Comparison of ENCODE assay signal across 14 cellular contexts in genomic region chr3:13078158-13078905, GRCh38. TPM values are rescaled to one million over a fixed set of nuclear protein-coding genes. Genes with fewer than 3 reads are reported as not detected.
DNase-seq lines count a peak whose midpoint lies in the region; ATAC-seq, FAIRE-seq and TF ChIP-seq lines count a peak whose summit lies in the region.
"Had no signal": no experiment of that assay in that cellular context is flagged by ENCODE, and none has a peak within 500 bp of the region (broad histone marks: within the 10 kb centered on the region; RNA-seq: fewer than 3 reads in every experiment).

No MANE protein-coding gene starts in this region.

- no peak overlapping the region for H3K4me3 ChIP-seq in thyroid gland (replicated peaks in 1 of 3)
- H3K4me3 ChIP-seq: smooth muscle cell had no signal

- ATAC-seq in activated naive CD8-positive, alpha-beta T cell treated with anti-CD3 and anti-CD28 coated beads, Interleukin-2, amount 10 ng/mL, durations not matched to agents 7 days and 5 days (ENCODE audit: low read depth): peak; percentile 83
- ATAC-seq in effector memory CD8-positive, alpha-beta T cell (replicated peaks): peak; percentile 57
- no peak for ATAC-seq in GM18868 (IDR thresholded peaks at IDR 0.05; ENCODE audit: unreplicated experiment)

- POLR2A ChIA-PET in activated naive CD8-positive, alpha-beta T cell treated with anti-CD3 and anti-CD28 coated beads, Interleukin-2, amount 10 ng/mL, durations not matched to agents 7 days and 5 days (lab: Charles Lee): interaction anchor here (1.5 kb wide), 1 partner anchor 8 kb away, joined by 5 read pairs; no protein-coding TSS in a partner anchor

- peaks cover 9 to 11% of the 10 kb centered on the region in 2 donors for H3K4me1 ChIP-seq in thyroid gland

- no peaks in the 10 kb centered on the region for H3K36me3 ChIP-seq in thyroid gland

- H3K4me3 Mint-ChIP-seq in activated naive CD8-positive, alpha-beta T cell treated with anti-CD3 and anti-CD28 coated beads, Interleukin-2, amount 10 ng/mL, durations not matched to agents 7 days and 5 days: peak overlapping the region; percentile 60
- no peak overlapping the region for H3K4me3 Mint-ChIP-seq in activated naive CD8-positive, alpha-beta T cell treated with anti-CD3 and anti-CD28 coated beads for 36 hours
- peak overlapping the region in 1 of 2 donors; percentile 44 for H3K4me3 Mint-ChIP-seq in effector memory CD8-positive, alpha-beta T cell
- H3K4me3 Mint-ChIP-seq: nephron had no signal

- H3K36me3 Mint-ChIP-seq in activated naive CD8-positive, alpha-beta T cell treated with anti-CD3 and anti-CD28 coated beads, Interleukin-2, amount 10 ng/mL, durations not matched to agents 7 days and 5 days: no peaks in the 10 kb centered on the region
- H3K36me3 Mint-ChIP-seq in activated naive CD8-positive, alpha-beta T cell treated with anti-CD3 and anti-CD28 coated beads for 36 hours: no peaks in the 10 kb centered on the region
- no peaks in the 10 kb centered on the region for H3K36me3 Mint-ChIP-seq in effector memory CD8-positive, alpha-beta T cell (ENCODE audit: insufficient read depth)

- TF ChIP-seq POLR2A in thyroid gland (IDR thresholded peaks at IDR 0.05) (no peak), GM12892 (IDR thresholded peaks at IDR 0.05; ENCODE audit: low read depth, low read length) (no peak)

- peaks cover 21% of the 10 kb centered on the region for H3K27me3 Mint-ChIP-seq in activated naive CD8-positive, alpha-beta T cell treated with anti-CD3 and anti-CD28 coated beads, Interleukin-2, amount 10 ng/mL, durations not matched to agents 7 days and 5 days
- peaks cover 10% of the 10 kb centered on the region for H3K27me3 Mint-ChIP-seq in activated naive CD8-positive, alpha-beta T cell treated with anti-CD3 and anti-CD28 coated beads for 36 hours
- H3K27me3 Mint-ChIP-seq in effector memory CD8-positive, alpha-beta T cell: peaks cover 7 to 27% of the 10 kb centered on the region in 2 donors

- 29 to 45% methylated on average over 11 to 12 of the region's 12 CpGs for WGBS in thyroid gland, 2 donors

- H3K27me3 ChIP-seq in thyroid gland: peaks cover 7% of the 10 kb centered on the region

- intact Hi-C loops in thyroid gland (cut with DNase I): no loop called here

- TF ChIP-seq CTCF in thyroid gland (IDR thresholded peaks at IDR 0.05): no peak

- no peak overlapping the region for H3K27ac ChIP-seq in thyroid gland

- no peaks in the 10 kb centered on the region for H3K9me3 Mint-ChIP-seq in activated naive CD8-positive, alpha-beta T cell treated with anti-CD3 and anti-CD28 coated beads, Interleukin-2, amount 10 ng/mL, durations not matched to agents 7 days and 5 days
- no peaks in the 10 kb centered on the region for H3K9me3 Mint-ChIP-seq in activated naive CD8-positive, alpha-beta T cell treated with anti-CD3 and anti-CD28 coated beads for 36 hours
- no peaks in the 10 kb centered on the region for H3K9me3 Mint-ChIP-seq in effector memory CD8-positive, alpha-beta T cell
- H3K9me3 Mint-ChIP-seq: nephron had no signal

- no peak for FAIRE-seq in GM12892 (lab: Jason Lieb, UNC)
- FAIRE-seq: G401.6, kidney had no signal

- peak; percentile 67 for DNase-seq in activated naive CD8-positive, alpha-beta T cell treated with anti-CD3 and anti-CD28 coated beads, Interleukin-2, amount 10 ng/mL, durations not matched to agents 7 days and 5 days
- no peak for DNase-seq in activated naive CD8-positive, alpha-beta T cell treated with anti-CD3 and anti-CD28 coated beads for 36 hours
- DNase-seq in NCI-H510A treated with DMSO at 0.1 percent for 48 hours (lab: John Stamatoyannopoulos, UW) (peak; percentile 61), thyroid gland (peak; percentile 29 to 81), NCI-H1105 (lab: John Stamatoyannopoulos, UW) (no peak), GM12892 (ENCODE audit: insufficient read length) (no peak)
- peak in 1 of 3 experiments; percentile 33 for DNase-seq in effector memory CD8-positive, alpha-beta T cell
- DNase-seq: foreskin melanocyte, KG1, kidney had no signal

- peaks cover 29% of the 10 kb centered on the region for H3K4me1 Mint-ChIP-seq in activated naive CD8-positive, alpha-beta T cell treated with anti-CD3 and anti-CD28 coated beads, Interleukin-2, amount 10 ng/mL, durations not matched to agents 7 days and 5 days
- H3K4me1 Mint-ChIP-seq in activated naive CD8-positive, alpha-beta T cell treated with anti-CD3 and anti-CD28 coated beads for 36 hours: peaks cover 8% of the 10 kb centered on the region
- peaks cover 17 to 21% of the 10 kb centered on the region in 2 donors for H3K4me1 Mint-ChIP-seq in effector memory CD8-positive, alpha-beta T cell (ENCODE audit: low read depth in 2 of 2)

- no peaks in the 10 kb centered on the region for H3K9me3 ChIP-seq in thyroid gland

- H3K27ac Mint-ChIP-seq in activated naive CD8-positive, alpha-beta T cell treated with anti-CD3 and anti-CD28 coated beads, Interleukin-2, amount 10 ng/mL, durations not matched to agents 7 days and 5 days: peak overlapping the region; percentile 89
- no peak overlapping the region for H3K27ac Mint-ChIP-seq in activated naive CD8-positive, alpha-beta T cell treated with anti-CD3 and anti-CD28 coated beads for 36 hours
- H3K27ac Mint-ChIP-seq in effector memory CD8-positive, alpha-beta T cell: peak overlapping the region in 1 of 2 donors; percentile 24

RNA-seq across cellular contexts. Expression of gene IQSEC1, which starts 5.1 kb away (rescaled TPM):
- 10 to 100 TPM; 59.5 to 64.6 TPM for total RNA-seq in activated naive CD8-positive, alpha-beta T cell treated with anti-CD3 and anti-CD28 coated beads, Interleukin-2, amount 10 ng/mL, durations not matched to agents 7 days and 5 days
- 10 to 100 TPM; 20.1 to 22.2 TPM for total RNA-seq in activated naive CD8-positive, alpha-beta T cell treated with anti-CD3 and anti-CD28 coated beads for 36 hours
- total RNA-seq in thyroid gland: 10 to 100 TPM; 37.1 to 48.3 (median 38.9) TPM
- polyA plus RNA-seq in GM12892 (2012; ENCODE audit: missing spikeins): 11.1 TPM

Comparison
In these comparisons a context has a peak if more than half of its experiments do, and no peak if none do; other contexts are left out.
1. DNase-seq: peak in activated naive CD8-positive, alpha-beta T cell treated with anti-CD3 and anti-CD28 coated beads, Interleukin-2, amount 10 ng/mL, durations not matched to agents 7 days and 5 days (single experiment), NCI-H510A treated with DMSO at 0.1 percent for 48 hours (single experiment) and thyroid gland (2 of 2); none in activated naive CD8-positive, alpha-beta T cell treated with anti-CD3 and anti-CD28 coated beads for 36 hours (single experiment), NCI-H1105 (single experiment) and GM12892 (single experiment).